In the genomic region with DNA sequence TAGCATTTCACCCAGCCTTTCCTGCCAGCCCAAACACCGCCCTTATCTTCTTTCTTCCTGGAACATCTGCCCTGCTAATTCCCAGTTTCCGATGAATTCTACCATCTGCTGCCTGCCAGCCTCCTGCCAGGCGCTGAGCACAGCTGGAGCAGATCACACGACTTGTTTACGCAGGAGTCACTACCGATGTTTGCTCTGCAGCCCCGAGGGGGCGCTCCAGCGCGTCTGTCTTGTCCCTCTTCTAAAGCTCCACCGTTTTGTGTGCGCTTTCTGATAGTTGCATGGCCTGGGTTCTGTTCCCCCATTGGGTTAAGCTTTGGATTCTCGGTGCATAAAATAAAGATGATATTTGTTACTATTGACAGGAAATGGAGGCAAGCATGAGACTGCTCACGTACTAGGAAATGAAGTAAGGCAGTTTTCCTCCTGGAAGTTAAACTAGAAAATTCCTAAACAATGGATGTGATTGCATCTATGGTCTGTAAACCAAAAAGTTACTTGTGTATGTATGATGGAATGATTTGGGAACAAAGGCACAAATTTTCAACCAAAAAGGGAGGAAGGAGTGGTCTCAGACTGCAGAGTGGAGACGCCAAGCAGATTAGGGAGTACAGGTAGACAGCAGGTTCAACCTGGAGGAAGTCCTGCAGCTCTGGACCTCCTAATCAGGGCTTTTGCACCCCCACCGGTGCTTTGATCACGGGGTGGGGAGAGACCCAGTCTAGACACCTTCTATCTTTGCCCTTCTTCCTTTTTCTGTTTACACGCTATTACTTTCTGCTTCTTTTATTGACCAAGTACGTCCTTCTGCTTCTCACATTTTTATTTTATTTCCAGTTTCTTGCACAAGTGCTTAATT, we compare ENCODE assay signal across 8 cellular contexts. TPM values are rescaled to one million over a fixed set of nuclear protein-coding genes. Genes with fewer than 3 reads are reported as not detected.
A peak's percentile ranks its signal among the peaks of the same experiment; 100 is the strongest.
DNase-seq lines count a peak whose midpoint lies in the region; ATAC-seq and TF ChIP-seq lines count a peak whose summit lies in the region.

No MANE protein-coding gene starts in this region.

- peak overlapping the region; percentile 65 for H3K4me3 Mint-ChIP-seq in activated naive CD4-positive, alpha-beta T cell treated with anti-CD3 and anti-CD28 coated beads for 36 hours

- H3K36me3 Mint-ChIP-seq in activated naive CD4-positive, alpha-beta T cell treated with anti-CD3 and anti-CD28 coated beads for 36 hours (ENCODE audit: low read depth), result peaks cover 8% of the 10 kb centered on the region

- no peaks in the 10 kb centered on the region for H3K27me3 ChIP-seq in SJCRH30
- H3K27me3 ChIP-seq in osteoblast (ENCODE audit: insufficient read depth, low read length), result peaks cover 19% of the 10 kb centered on the region

- H2AFZ ChIP-seq in osteoblast (ENCODE audit: low read length), result peak overlapping the region; percentile 78

- ATAC-seq in GM21576 (IDR thresholded peaks at IDR 0.05; ENCODE audit: unreplicated experiment), result peak; percentile 41

- intact Hi-C loops in activated naive CD4-positive, alpha-beta T cell treated with anti-CD3 and anti-CD28 coated beads for 36 hours (cut with micrococcal nuclease), result loop anchor here (5.0 kb wide), 2 partner anchors 316 to 639 kb away; no protein-coding TSS in a partner anchor

- peaks cover 27% of the 10 kb centered on the region for H3K79me2 ChIP-seq in osteoblast (ENCODE audit: insufficient read depth, low read length)

- H3K27ac ChIP-seq in SJCRH30, result no peak overlapping the region
- H3K27ac ChIP-seq in osteoblast (ENCODE audit: low read depth, low read length), result no peak overlapping the region

- peak overlapping the region; percentile 62 for H3K4me2 ChIP-seq in osteoblast (ENCODE audit: insufficient read depth, low read length)

- CTCF ChIA-PET in activated naive CD4-positive, alpha-beta T cell treated with anti-CD3 and anti-CD28 coated beads for 36 hours (lab: Charles Lee), result interaction anchor here (0.5 to 5.8 kb wide), 38 partner anchors 9 to 471 kb away, joined by 3 to 77 read pairs (median 4); a partner anchor contains a TSS

- H3K9me3 ChIP-seq in SJCRH30 (replicated peaks), result no peaks in the 10 kb centered on the region
- no peaks in the 10 kb centered on the region for H3K9me3 ChIP-seq in osteoblast (ENCODE audit: low read depth, low read length)

- H3K36me3 ChIP-seq in SJCRH30 (no peaks in the 10 kb centered on the region), osteoblast (ENCODE audit: insufficient read depth, low read length) (no peaks in the 10 kb centered on the region)

- peaks cover 79% of the 10 kb centered on the region for H3K4me1 Mint-ChIP-seq in activated naive CD4-positive, alpha-beta T cell treated with anti-CD3 and anti-CD28 coated beads for 36 hours (ENCODE audit: low read depth)

- H3K4me1 ChIP-seq in SJCRH30 (no peaks in the 10 kb centered on the region), osteoblast (ENCODE audit: insufficient read depth, low read length) (peaks cover 28% of the 10 kb centered on the region)

- DNase-seq in COR-L47 (lab: John Stamatoyannopoulos, UW) (peak; percentile 81), M059J (ENCODE audit: low read depth) (peak; percentile 64), SJCRH30 (peak; percentile 80 to 88), globus pallidus (ENCODE audit: low spot score) (peak; percentile 95), osteoblast (ENCODE audit: insufficient read length, low spot score, missing footprints) (peak; percentile 89), superior temporal gyrus (ENCODE audit: extremely low spot score) (peak; percentile 96)
- DNase-seq in activated naive CD4-positive, alpha-beta T cell treated with anti-CD3 and anti-CD28 coated beads for 36 hours, result peak; percentile 94

- no peaks in the 10 kb centered on the region for H3K27me3 Mint-ChIP-seq in activated naive CD4-positive, alpha-beta T cell treated with anti-CD3 and anti-CD28 coated beads for 36 hours (ENCODE audit: low read depth)

- no peak overlapping the region for H3K4me3 ChIP-seq in SJCRH30
- H3K4me3 ChIP-seq in osteoblast (ENCODE audit: insufficient read depth, low read length), result peak overlapping the region; percentile 45

- H3K9me3 Mint-ChIP-seq in activated naive CD4-positive, alpha-beta T cell treated with anti-CD3 and anti-CD28 coated beads for 36 hours, result no peaks in the 10 kb centered on the region

- peak overlapping the region; percentile 80 for H3K27ac Mint-ChIP-seq in activated naive CD4-positive, alpha-beta T cell treated with anti-CD3 and anti-CD28 coated beads for 36 hours

- H4K20me1 ChIP-seq in osteoblast (ENCODE audit: insufficient read depth, low read length), result peaks cover 13% of the 10 kb centered on the region

- TF ChIP-seq CTCF in osteoblast (IDR thresholded peaks at IDR 0.05; ENCODE audit: extremely low read depth, low read depth, low read length), result peak; percentile 91

RNA-seq across cellular contexts. Expression of a gene that starts 2.2 kb away (rescaled TPM):
- 15.5 and 17.1 TPM in 2 replicates for total RNA-seq in M059J (2014; rRNA removed; shearing (Covaris generic))
- total RNA-seq in SJCRH30 (2014; rRNA removed; shearing (Covaris generic)), result 59.8 and 60.6 TPM in 2 replicates
- 100 to 1,000 TPM; 157 to 162 TPM for total RNA-seq in activated naive CD4-positive, alpha-beta T cell treated with anti-CD3 and anti-CD28 coated beads for 36 hours
- total RNA-seq in osteoblast, result 29.3 and 31.8 TPM in 2 replicates

RNA-seq across cellular contexts. Expression of a gene that starts 24.4 kb away (rescaled TPM):
- total RNA-seq in M059J (2014; rRNA removed; shearing (Covaris generic)), result not detected in 2 replicates
- not detected in 2 replicates for total RNA-seq in SJCRH30 (2014; rRNA removed; shearing (Covaris generic))
- 100 to 1,000 TPM; 443 to 471 TPM for total RNA-seq in activated naive CD4-positive, alpha-beta T cell treated with anti-CD3 and anti-CD28 coated beads for 36 hours
- not detected in 2 replicates for total RNA-seq in osteoblast

Comparison
In these comparisons a context has a peak if more than half of its experiments do, and no peak if none do; other contexts are left out.
1. RNA of a gene that starts 24.4 kb away (total RNA-seq): 443 to 471 TPM in activated naive CD4-positive, alpha-beta T cell treated with anti-CD3 and anti-CD28 coated beads for 36 hours; not detected in M059J, not detected in SJCRH30 and not detected in osteoblast; every median in the first group is over 100 times any median in the second.
2. Peak in every context shown above with its lines, with median percentiles within 50 percentile points of each other: DNase-seq.